ENCODE assay signal across 27 cellular contexts in genomic region chr7:41116337-41116736, GRCh38.
"Had no signal": no experiment of that assay in that cellular context is flagged by ENCODE, and none has a peak within 500 bp of the region (broad histone marks: within the 10 kb centered on the region; RNA-seq: fewer than 3 reads in every experiment).

No MANE protein-coding gene starts in this region.

- H3K36me3 ChIP-seq: brain microvascular endothelial cell, gastrocnemius medialis, right atrium auricular region, stomach, thyroid gland, WERI-Rb-1 had no signal

- H3K4me3 ChIP-seq: gastrocnemius medialis, right atrium auricular region, stomach, thyroid gland had no signal

- H3K27ac ChIP-seq: brain microvascular endothelial cell, gastrocnemius medialis, right atrium auricular region, stomach, thyroid gland, WERI-Rb-1 had no signal

- H3K9me3 ChIP-seq: gastrocnemius medialis, right atrium auricular region, stomach, thyroid gland had no signal

- DNase-seq: activated CD4-positive, alpha-beta memory T cell treated with anti-CD3 and anti-CD28 coated beads for 36 hours; activated CD4-positive, alpha-beta T cell treated with anti-CD3 and anti-CD28 coated beads, Interleukin-2, amount 10 ng/mL, durations not matched to agents 24 days and 14 days; activated CD8-positive, alpha-beta memory T cell treated with anti-CD3 and anti-CD28 coated beads, Interleukin-2, amount 50 U/mL, for 48 hours; activated gamma-delta T cell treated with Interleukin-2 at 50 U/mL for 16 hours; activated naive CD4-positive, alpha-beta T cell treated with anti-CD3 and anti-CD28 coated beads, Interleukin-2, amount 50 U/mL, for 16 hours; activated T-cell treated with anti-CD3 and anti-CD28 coated beads, Interleukin-2, amount 50 U/mL, for 24 hours; amniotic stem cell; brain microvascular endothelial cell; central memory CD4-positive, alpha-beta T cell; endodermal cell; gastrocnemius medialis; glutamatergic neuron; islet precursor cell; left cardiac atrium; left ventricle myocardium superior; midbrain; naive thymus-derived CD4-positive, alpha-beta T cell; stimulated activated CD4-positive, alpha-beta T cell treated with anti-CD3 and anti-CD28 coated beads, Interleukin-15, amount 100 ng/mL, for 24 hours; stimulated activated CD4-positive, alpha-beta T cell treated with anti-CD3 and anti-CD28 coated beads, Interleukin-2, amount 100 ng/mL, for 24 hours; stimulated activated naive B cell treated with anti-CD40 and anti-IgM and Interleukin-4, amounts not matched to agents 10 μg/mL and 1 μg/mL and 100 μg/mL, for 72 hours; stomach; T-helper 1 cell; thyroid gland; WERI-Rb-1 had no signal

- H3K27me3 ChIP-seq: brain microvascular endothelial cell, gastrocnemius medialis, right atrium auricular region, stomach, thyroid gland had no signal

- FAIRE-seq: astrocyte had no signal

- ATAC-seq: activated CD4-positive, CD25-positive, alpha-beta regulatory T cell treated with anti-CD3 and anti-CD28 coated beads, Interleukin-2, amount 50 U/mL, for 24 hours; gastrocnemius medialis; left cardiac atrium; left ventricle myocardium superior; naive thymus-derived CD4-positive, alpha-beta T cell; stimulated activated naive B cell treated with anti-CD40 and anti-IgM and Interleukin-4, amounts not matched to agents 10 μg/mL and 1 μg/mL and 100 μg/mL, for 72 hours had no signal

- H3K4me1 ChIP-seq: gastrocnemius medialis, right atrium auricular region, stomach, thyroid gland had no signal
